ENCODE assay signal across 8 cellular contexts in genomic region chr5:177671035-177671754, GRCh38.
A peak's percentile ranks its signal among the peaks of the same experiment; 100 is the strongest.
DNase-seq lines count a peak whose midpoint lies in the region; ATAC-seq, FAIRE-seq and TF ChIP-seq lines count a peak whose summit lies in the region.
"Not testable (repeated sequence)": the region's sequence is repeated elsewhere in the genome, so short reads cannot be mapped to it uniquely, and the experiment has no call there.

No MANE protein-coding gene starts in this region.

- not testable (repeated sequence) for H3K9me3 Mint-ChIP-seq in Calu3 (ENCODE audit: low read depth, unreplicated experiment); stimulated activated naive CD8-positive, alpha-beta T cell treated with anti-CD3 and anti-CD28 coated beads, Interleukin-15, Interleukin-2, amounts not matched to agents 100 ng/mL and 50 ng/mL, for 24 hours

- H3K4me3 ChIP-seq in HUES6 (ENCODE audit: low read depth, low read length) = peak overlapping the region; percentile 48
- H3K4me3 ChIP-seq in endothelial cell of umbilical vein (replicated peaks in 1 of 3; ENCODE audit: insufficient read depth in 1 of 3, low read depth in 1 of 3, low read length in 3 of 3); lung: not testable (repeated sequence)

- intact Hi-C loops in Calu3 (cut with micrococcal nuclease; ENCODE audit: unreplicated experiment); endothelial cell of umbilical vein (cut with micrococcal nuclease): not testable (repeated sequence)

- not testable (repeated sequence) for H3K9me3 ChIP-seq in HUES6 (ENCODE audit: control insufficient read depth, insufficient read depth, low read depth, low read length); endothelial cell of umbilical vein (replicated peaks; ENCODE audit: control insufficient read depth, insufficient read depth, low read length); lung (ENCODE audit: control insufficient read depth in 2 of 2, insufficient read depth in 1 of 2, low read length in 1 of 2)

- BruUV-seq in Calu3 (replicated peaks; lab: Mats Ljungman, UMichigan) = not testable (repeated sequence)
- BruUV-seq in endothelial cell of umbilical vein (replicated peaks; lab: Mats Ljungman, UMichigan) = TSS peak; percentile 51

- WGBS in lung, 2 donors = 12 to 22% methylated on average over 5 to 7 of the region's 37 CpGs

- ATAC-seq in GM21360 (IDR thresholded peaks at IDR 0.05; ENCODE audit: unreplicated experiment) (peak; percentile 24), HG02884 (IDR thresholded peaks at IDR 0.05; ENCODE audit: unreplicated experiment) (peak; percentile 18), lung (ENCODE audit: insufficient read depth, low FRiP score) (peak; percentile 42)

- POLR2A ChIA-PET in endothelial cell of umbilical vein (lab: Charles Lee) = not testable (repeated sequence)

- not testable (repeated sequence) for H3K4me1 ChIP-seq in HUES6 (ENCODE audit: control insufficient read depth, insufficient read depth, low read length); endothelial cell of umbilical vein (ENCODE audit: control insufficient read depth, extremely low read depth, insufficient read depth, low read length); lung (ENCODE audit: control insufficient read depth in 2 of 2, insufficient read depth in 2 of 2, low read length in 2 of 2)

- FAIRE-seq in endothelial cell of umbilical vein (lab: Jason Lieb, UNC) = not testable (repeated sequence)

- dilution Hi-C loops in endothelial cell of umbilical vein (cut with MboI; ENCODE audit: extremely low pct_ligation_motif_present, low sequenced_read_pairs) = not testable (repeated sequence)

- H3K4me3 Mint-ChIP-seq in Calu3 (ENCODE audit: low read depth, unreplicated experiment) = peak overlapping the region; percentile 8
- peak overlapping the region; percentile 48 for H3K4me3 Mint-ChIP-seq in stimulated activated naive CD8-positive, alpha-beta T cell treated with anti-CD3 and anti-CD28 coated beads, Interleukin-15, Interleukin-2, amounts not matched to agents 100 ng/mL and 50 ng/mL, for 24 hours

- TF ChIP-seq POLR2A in endothelial cell of umbilical vein (IDR thresholded peaks at IDR 0.05; ENCODE audit: low read depth, low read length) = not testable (repeated sequence)

- H3K36me3 ChIP-seq in HUES6 (ENCODE audit: control insufficient read depth, insufficient read depth, low read length); endothelial cell of umbilical vein (ENCODE audit: control insufficient read depth in 2 of 2, extremely low read depth in 1 of 2, insufficient read depth in 2 of 2, low read length in 2 of 2); lung (ENCODE audit: control insufficient read depth in 2 of 2, insufficient read depth in 2 of 2, low read length in 2 of 2): not testable (repeated sequence)

- H3K4me1 Mint-ChIP-seq in Calu3 (ENCODE audit: low read depth, unreplicated experiment) = peaks cover 12% of the 10 kb centered on the region
- peaks cover 15% of the 10 kb centered on the region for H3K4me1 Mint-ChIP-seq in stimulated activated naive CD8-positive, alpha-beta T cell treated with anti-CD3 and anti-CD28 coated beads, Interleukin-15, Interleukin-2, amounts not matched to agents 100 ng/mL and 50 ng/mL, for 24 hours (ENCODE audit: low read depth)

- not testable (repeated sequence) for H4K20me1 ChIP-seq in endothelial cell of umbilical vein (replicated peaks; ENCODE audit: control insufficient read depth, extremely low read depth, insufficient read depth, low read length)

- CTCF ChIA-PET in Calu3 (lab: Charles Lee); endothelial cell of umbilical vein (lab: Charles Lee): not testable (repeated sequence)

- not testable (repeated sequence) for H2AFZ ChIP-seq in endothelial cell of umbilical vein (ENCODE audit: low read depth, low read length)

- not testable (repeated sequence) for H3K27me3 Mint-ChIP-seq in Calu3 (ENCODE audit: unreplicated experiment); stimulated activated naive CD8-positive, alpha-beta T cell treated with anti-CD3 and anti-CD28 coated beads, Interleukin-15, Interleukin-2, amounts not matched to agents 100 ng/mL and 50 ng/mL, for 24 hours

- not testable (repeated sequence) for TF ChIP-seq CTCF in Calu3 (IDR thresholded peaks at IDR 0.05; ENCODE audit: unreplicated experiment); endothelial cell of umbilical vein (IDR thresholded peaks at IDR 0.05; ENCODE audit: extremely low read depth in 1 of 2, insufficient read depth in 1 of 2, low read depth in 1 of 2, low read length in 2 of 2); lung (IDR thresholded peaks at IDR 0.05; ENCODE audit: control extremely low read depth, extremely low read depth)

- not testable (repeated sequence) for H3K27ac ChIP-seq in HUES6 (ENCODE audit: low read depth, low read length); endothelial cell of umbilical vein (ENCODE audit: insufficient read depth, low read depth, low read length); lung (ENCODE audit: low read depth in 1 of 2, low read length in 1 of 2)

- H3K79me2 ChIP-seq in endothelial cell of umbilical vein (ENCODE audit: control insufficient read depth, insufficient read depth, low read length) = not testable (repeated sequence)

- peak; percentile 7 for DNase-seq in Calu3
- DNase-seq in activated CD8-positive, alpha-beta memory T cell treated with anti-CD3 and anti-CD28 coated beads for 24 hours = peak; percentile 61
- DNase-seq in endothelial cell of umbilical vein (ENCODE audit: low read depth, low spot score); lung (ENCODE audit: low spot score): not testable (repeated sequence)

- not testable (repeated sequence) for H3K27me3 ChIP-seq in HUES6 (ENCODE audit: control insufficient read depth, insufficient read depth, low read length); endothelial cell of umbilical vein (ENCODE audit: control insufficient read depth in 2 of 2, insufficient read depth in 2 of 2, low read length in 2 of 2); lung (ENCODE audit: control insufficient read depth, insufficient read depth)

- H3K4me2 ChIP-seq in endothelial cell of umbilical vein (ENCODE audit: insufficient read depth, low read length) = not testable (repeated sequence)

- not testable (repeated sequence) for H3K27ac Mint-ChIP-seq in Calu3 (ENCODE audit: unreplicated experiment); stimulated activated naive CD8-positive, alpha-beta T cell treated with anti-CD3 and anti-CD28 coated beads, Interleukin-15, Interleukin-2, amounts not matched to agents 100 ng/mL and 50 ng/mL, for 24 hours

- H3K9me1 ChIP-seq in endothelial cell of umbilical vein (replicated peaks; ENCODE audit: control insufficient read depth, extremely low read depth, insufficient read depth, low read length) = not testable (repeated sequence)

- not testable (repeated sequence) for H3K9ac ChIP-seq in HUES6 (ENCODE audit: low read length); endothelial cell of umbilical vein (replicated peaks; ENCODE audit: extremely low read depth, insufficient read depth, low read length)

- not testable (repeated sequence) for H3K36me3 Mint-ChIP-seq in Calu3 (ENCODE audit: insufficient read depth, unreplicated experiment); stimulated activated naive CD8-positive, alpha-beta T cell treated with anti-CD3 and anti-CD28 coated beads, Interleukin-15, Interleukin-2, amounts not matched to agents 100 ng/mL and 50 ng/mL, for 24 hours (ENCODE audit: low read depth)
